Comparison of ENCODE assay signal across 9 cellular contexts in genomic region chr6:56540950-56541600, GRCh38.
DNase-seq lines count a peak whose midpoint lies in the region; ATAC-seq and TF ChIP-seq lines count a peak whose summit lies in the region.
"Had no signal": no experiment of that assay in that cellular context is flagged by ENCODE, and none has a peak within 500 bp of the region (broad histone marks: within the 10 kb centered on the region; RNA-seq: fewer than 3 reads in every experiment).

No MANE protein-coding gene starts in this region.

- peaks cover 0 to 6% (median 0%) of the 10 kb centered on the region in 3 donors for H3K36me3 ChIP-seq in Peyer's patch
- peaks cover 4 to 5% (median 5%) of the 10 kb centered on the region in 5 donors for H3K36me3 ChIP-seq in subcutaneous abdominal adipose tissue (ENCODE audit: control insufficient read depth in 5 of 5, insufficient read depth in 5 of 5, low read length in 5 of 5)

- H3K4me1 ChIP-seq in Peyer's patch (peaks cover 0 to 20% (median 2%) of the 10 kb centered on the region in 4 donors), foreskin keratinocyte (peaks cover 20% of the 10 kb centered on the region), subcutaneous abdominal adipose tissue (ENCODE audit: control insufficient read depth in 5 of 5, insufficient read depth in 5 of 5, low read length in 5 of 5) (peaks cover 5 to 59% (median 46%) of the 10 kb centered on the region in 5 donors)

- intact Hi-C loops in natural killer cell (cut with micrococcal nuclease): no loop called here

- no peak overlapping the region for H3K27ac Mint-ChIP-seq in natural killer cell

- TF ChIP-seq POLR2A in Peyer's patch (IDR thresholded peaks at IDR 0.05): no peak

- peak overlapping the region; percentile 49 to 90 (median 66) for H3K27ac ChIP-seq in Peyer's patch
- peak overlapping the region; percentile 94 for H3K27ac ChIP-seq in foreskin keratinocyte
- peak overlapping the region; percentile 94 for H3K27ac ChIP-seq in subcutaneous abdominal adipose tissue (ENCODE audit: low read depth, low read length)

- no peaks in the 10 kb centered on the region for H3K9me3 Mint-ChIP-seq in natural killer cell

- TF ChIP-seq CTCF in Peyer's patch (IDR thresholded peaks at IDR 0.05): no peak
- TF ChIP-seq CTCF in foreskin keratinocyte (conservative IDR thresholded peaks at IDR 0.05): no peak
- TF ChIP-seq CTCF in natural killer cell (IDR thresholded peaks at IDR 0.05): no peak

- no peaks in the 10 kb centered on the region for H3K4me1 Mint-ChIP-seq in natural killer cell

- H3K9ac ChIP-seq in subcutaneous abdominal adipose tissue (ENCODE audit: low read length in 5 of 5): peak overlapping the region; percentile 67 to 91 (median 76)

- peak; percentile 19 for DNase-seq in HCEC 1CT
- DNase-seq in Peyer's patch: no peak
- no peak for DNase-seq in foreskin keratinocyte
- DNase-seq in NOMO-1 (lab: John Stamatoyannopoulos, UW; ENCODE audit: unreplicated experiment in 2 of 2): no peak
- DNase-seq in natural killer cell: no peak
- DNase-seq in kidney tubule cell (ENCODE audit: low spot score): no peak

- H3K27me3 Mint-ChIP-seq in natural killer cell (ENCODE audit: low read depth in 2 of 2): no peaks in the 10 kb centered on the region

- ATAC-seq in foreskin keratinocyte (no peak), HG03521 (IDR thresholded peaks at IDR 0.05; ENCODE audit: unreplicated experiment) (no peak), natural killer cell (no peak)
- ATAC-seq: HCT116 had no signal

- H3K27me3 ChIP-seq in Peyer's patch: no peaks in the 10 kb centered on the region
- no peaks in the 10 kb centered on the region for H3K27me3 ChIP-seq in foreskin keratinocyte
- no peaks in the 10 kb centered on the region for H3K27me3 ChIP-seq in subcutaneous abdominal adipose tissue (ENCODE audit: control insufficient read depth in 5 of 5, insufficient read depth in 4 of 5, low read length in 5 of 5)

- no peaks in the 10 kb centered on the region for H3K36me3 Mint-ChIP-seq in natural killer cell

- H3K9me3 ChIP-seq in Peyer's patch: no peaks in the 10 kb centered on the region
- no peaks in the 10 kb centered on the region for H3K9me3 ChIP-seq in subcutaneous abdominal adipose tissue (ENCODE audit: control insufficient read depth in 5 of 5, low read length in 5 of 5)

- H3K4me3 ChIP-seq in Peyer's patch: peak overlapping the region in 3 of 4 donors; percentile 42 to 69 (median 56)
- H3K4me3 ChIP-seq in subcutaneous abdominal adipose tissue (ENCODE audit: low read depth in 1 of 5, low read length in 5 of 5): peak overlapping the region; percentile 76 to 91 (median 88)

- no peak overlapping the region for H3K4me3 Mint-ChIP-seq in natural killer cell
